ENCODE assay signal across 8 cellular contexts in genomic region chr7:90178592-90179279, GRCh38. TPM values are rescaled to one million over a fixed set of nuclear protein-coding genes. Genes with fewer than 3 reads are reported as not detected.
DNase-seq lines count a peak whose midpoint lies in the region; ATAC-seq and TF ChIP-seq lines count a peak whose summit lies in the region.

No MANE protein-coding gene starts in this region.

- H3K9me3 ChIP-seq in PC-9 (ENCODE audit: insufficient read depth, low read depth): peaks cover 8% of the 10 kb centered on the region
- no peaks in the 10 kb centered on the region for H3K9me3 ChIP-seq in fibroblast of lung (ENCODE audit: control insufficient read depth, insufficient read depth, low read depth, low read length)

- peak overlapping the region; percentile 17; the same call in 1 of the 2 replicates for H3K4me3 ChIP-seq in PC-9
- peak overlapping the region in 1 of 4 experiments; percentile 8 for H3K4me3 ChIP-seq in fibroblast of lung (replicated peaks in 1 of 4; ENCODE audit: control extremely low read depth in 1 of 4, insufficient read depth in 1 of 4, low read depth in 3 of 4, low read length in 4 of 4)

- CTCF ChIA-PET in PC-9 (lab: Charles Lee): interaction anchor here (0.6 to 1.6 kb wide), 3 partner anchors 24 to 82 kb away, joined by 3 to 14 read pairs (median 3); partner anchors contain the start of genes STEAP1 and STEAP2

- H3K4me2 ChIP-seq in PC-9 (peak overlapping the region; percentile 59), fibroblast of lung (ENCODE audit: extremely low read depth, insufficient read depth, low read length) (peak overlapping the region; percentile 59)

- no peaks in the 10 kb centered on the region for H3K9me2 ChIP-seq in PC-9 (ENCODE audit: insufficient read depth)

- intact Hi-C loops in PC-9 (cut with micrococcal nuclease; ENCODE audit: unreplicated experiment): loop anchor here (1.0 kb wide), 1 partner anchor 67 kb away; the partner anchor contains the start of gene CFAP69

- H2AFZ ChIP-seq in PC-9: peak overlapping the region; percentile 61
- peak overlapping the region; percentile 74 for H2AFZ ChIP-seq in fibroblast of lung (ENCODE audit: low read length)

- TF ChIP-seq CTCF in PC-9 (conservative IDR thresholded peaks at IDR 0.05): no peak
- TF ChIP-seq CTCF in fibroblast of lung (conservative IDR thresholded peaks at IDR 0.05 in 1 of 2, IDR thresholded peaks at IDR 0.05 in 1 of 2; ENCODE audit: low read depth in 1 of 2, low read length in 2 of 2): no peak

- TSS peak; percentile 88 for BruUV-seq in PC-9 (replicated peaks; lab: Mats Ljungman, UMichigan)

- H3K27ac ChIP-seq in PC-9: peak overlapping the region; percentile 93
- peak overlapping the region; percentile 56 for H3K27ac ChIP-seq in fibroblast of lung (ENCODE audit: insufficient read depth, low read length)

- H3F3A ChIP-seq in PC-9 (ENCODE audit: insufficient read depth, low read depth): peaks cover 29% of the 10 kb centered on the region

- H3K27me3 ChIP-seq in PC-9 (ENCODE audit: insufficient read depth, low read depth) (no peaks in the 10 kb centered on the region), fibroblast of lung (ENCODE audit: control insufficient read depth, insufficient read depth, low read length) (no peaks in the 10 kb centered on the region)

- peak; percentile 100 for ATAC-seq in HG02973 (IDR thresholded peaks at IDR 0.05; ENCODE audit: unreplicated experiment)

- H3K9ac ChIP-seq in fibroblast of lung (ENCODE audit: insufficient read depth, low read length): no peak overlapping the region

- peak; percentile 21 for DNase-seq in stimulated activated CD4-positive, alpha-beta T cell treated with anti-CD3 and anti-CD28 coated beads, Interleukin-15, amount 100 ng/mL, for 24 hours
- no peak for DNase-seq in stimulated activated CD4-positive, alpha-beta T cell treated with anti-CD3 and anti-CD28 coated beads, Interleukin-12 subunit alpha, Interleukin-12 subunit beta, amount 100 ng/mL, for 4 hours
- DNase-seq in PC-9 (peak; percentile 53 to 87), fibroblast of lung (ENCODE audit: low read depth in 2 of 2) (peak; percentile 64 to 93), NCI-H82 treated with DMSO at 0.1 percent for 48 hours (lab: John Stamatoyannopoulos, UW; ENCODE audit: unreplicated experiment) (no peak), pons (ENCODE audit: low spot score) (no peak), NCI-H128 (lab: John Stamatoyannopoulos, UW; ENCODE audit: unreplicated experiment) (no peak)

- H3K36me3 ChIP-seq in PC-9 (ENCODE audit: low read depth): no peaks in the 10 kb centered on the region
- H3K36me3 ChIP-seq in fibroblast of lung (ENCODE audit: control insufficient read depth, insufficient read depth, low read length): no peaks in the 10 kb centered on the region

- peaks cover 42% of the 10 kb centered on the region for H3K4me1 ChIP-seq in PC-9 (replicated peaks; ENCODE audit: insufficient read depth)
- H3K4me1 ChIP-seq in fibroblast of lung (ENCODE audit: control insufficient read depth, extremely low read depth, insufficient read depth, low read length): no peaks in the 10 kb centered on the region

- H3K79me2 ChIP-seq in PC-9 (ENCODE audit: low read depth) (no peaks in the 10 kb centered on the region), fibroblast of lung (ENCODE audit: control insufficient read depth, insufficient read depth, low read length) (no peaks in the 10 kb centered on the region)

- H4K20me1 ChIP-seq in PC-9 (ENCODE audit: insufficient read depth): no peaks in the 10 kb centered on the region
- no peaks in the 10 kb centered on the region for H4K20me1 ChIP-seq in fibroblast of lung (ENCODE audit: control insufficient read depth, extremely low read depth, insufficient read depth, low read length)

- POLR2A ChIA-PET in PC-9 (lab: Charles Lee; ENCODE audit: unreplicated experiment): interaction anchor here (0.5 to 0.8 kb wide), 5 partner anchors 24 to 1860 kb away, joined by 3 to 6 read pairs (median 4); partner anchors contain the start of genes STEAP1 and STEAP2

RNA-seq across cellular contexts. Expression of gene STEAP1, which starts 24.5 kb away (rescaled TPM):
- total RNA-seq in PC-9 (2021) (6.3 and 6.5 TPM in 2 replicates), fibroblast of lung (60.9 and 69.9 TPM in 2 replicates)
- polyA plus RNA-seq in fibroblast of lung: 26.1 and 57.0 TPM in 2 replicates
- polyA plus RNA-seq in fibroblast of lung (2012): 12.5 and 34.2 TPM in 2 replicates
- polyA minus RNA-seq in fibroblast of lung (ENCODE audit: low replicate concordance): 1.7 TPM in 1 of 2 replicates, not detected in the other

RNA-seq across cellular contexts. Expression of gene STEAP2, which starts 32.8 kb away (rescaled TPM):
- 10.1 and 10.4 TPM in 2 replicates for total RNA-seq in PC-9 (2021)
- total RNA-seq in fibroblast of lung: 26.3 and 29.8 TPM in 2 replicates
- 11.4 and 16.5 TPM in 2 replicates for polyA plus RNA-seq in fibroblast of lung
- 4.2 and 5.9 TPM in 2 replicates for polyA plus RNA-seq in fibroblast of lung (2012)
- polyA minus RNA-seq in fibroblast of lung (ENCODE audit: low replicate concordance): 1.6 and 3.3 TPM in 2 replicates

Comparison
In these comparisons a context has a peak if more than half of its experiments do, and no peak if none do; other contexts are left out.
1. DNase-seq: peak in stimulated activated CD4-positive, alpha-beta T cell treated with anti-CD3 and anti-CD28 coated beads, Interleukin-15, amount 100 ng/mL, for 24 hours (single experiment), PC-9 (2 of 2) and fibroblast of lung (2 of 2); none in stimulated activated CD4-positive, alpha-beta T cell treated with anti-CD3 and anti-CD28 coated beads, Interleukin-12 subunit alpha, Interleukin-12 subunit beta, amount 100 ng/mL, for 4 hours (single experiment), NCI-H82 treated with DMSO at 0.1 percent for 48 hours (single experiment), pons (single experiment) and NCI-H128 (single experiment).